In the genomic region with DNA sequence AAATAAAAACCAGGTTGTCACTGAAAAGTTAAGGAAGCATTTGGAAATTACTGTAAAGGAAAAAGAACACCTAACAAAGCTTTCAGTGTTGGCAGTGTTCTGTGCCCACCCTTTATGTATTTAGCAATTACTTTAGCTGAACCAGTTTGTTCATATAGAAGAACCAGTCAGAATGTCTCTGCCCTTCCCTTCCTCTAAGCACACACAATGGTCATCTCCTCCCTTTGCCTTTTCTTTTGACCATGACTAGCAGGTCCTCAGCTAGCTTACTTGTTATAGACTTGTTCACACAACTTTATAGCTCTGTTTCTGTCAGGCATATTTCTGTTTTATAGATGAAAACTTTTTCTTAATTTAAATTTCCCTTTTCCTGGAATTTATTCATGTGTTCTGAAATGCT, we compare ENCODE assay signal across 22 cellular contexts. TPM values are rescaled to one million over a fixed set of nuclear protein-coding genes. Genes with fewer than 3 reads are reported as not detected.
DNase-seq lines count a peak whose midpoint lies in the region; ATAC-seq and TF ChIP-seq lines count a peak whose summit lies in the region.
"Had no signal": no experiment of that assay in that cellular context is flagged by ENCODE, and none has a peak within 500 bp of the region (broad histone marks: within the 10 kb centered on the region; RNA-seq: fewer than 3 reads in every experiment).

No MANE protein-coding gene starts in this region.

- DNase-seq in MCF 10A (ENCODE audit: unreplicated experiment) (no peak), breast epithelium (ENCODE audit: low spot score in 2 of 2) (no peak), epithelial cell of esophagus (ENCODE audit: low read depth) (peak; percentile 21), osteocyte (ENCODE audit: extremely low spot score, unreplicated experiment) (no peak), OCI-M1 (lab: John Stamatoyannopoulos, UW) (no peak), upper lobe of right lung (no peak)
- DNase-seq: activated CD4-positive, CD25-positive, alpha-beta regulatory T cell treated with anti-CD3 and anti-CD28 coated beads, Interleukin-2, amount 50 U/mL, for 72 hours; activated naive CD8-positive, alpha-beta T cell treated with anti-CD3 and anti-CD28 coated beads for 36 hours; DMS79; H7; NCI-H1930; NCI-H2227 treated with DMSO at 0.1 percent for 48 hours; NCI-H82; T1000 had no signal

- H3K4me1 ChIP-seq in breast epithelium (peaks cover 0 to 16% of the 10 kb centered on the region in 2 donors), OCI-LY1 (ENCODE audit: insufficient read depth, low read length, severe bottlenecking) (peaks cover 48% of the 10 kb centered on the region), upper lobe of right lung (peaks cover 26% of the 10 kb centered on the region)

- CTCF ChIA-PET in MCF 10A (lab: Yijun Ruan, JAX), result interaction anchor here (1.2 kb wide), 1 partner anchor 46 kb away, joined by 3 read pairs; no protein-coding TSS in a partner anchor

- H3K79me2 ChIP-seq in OCI-LY1 (ENCODE audit: insufficient read depth, low read length), result peaks cover 45% of the 10 kb centered on the region

- H3K27me3 Mint-ChIP-seq in MCF 10A (ENCODE audit: insufficient read depth, unreplicated experiment), result no peaks in the 10 kb centered on the region
- H3K27me3 Mint-ChIP-seq in osteocyte (ENCODE audit: unreplicated experiment), result no peaks in the 10 kb centered on the region
- H3K27me3 Mint-ChIP-seq: activated naive CD8-positive, alpha-beta T cell treated with anti-CD3 and anti-CD28 coated beads for 36 hours had no signal

- TF ChIP-seq CTCF in MCF 10A (IDR thresholded peaks at IDR 0.05; ENCODE audit: unreplicated experiment), result no peak
- no peak for TF ChIP-seq CTCF in breast epithelium (IDR thresholded peaks at IDR 0.05)
- no peak for TF ChIP-seq CTCF in OCI-LY1 (IDR thresholded peaks at IDR 0.05; ENCODE audit: low read length)
- no peak for TF ChIP-seq CTCF in epithelial cell of esophagus (IDR thresholded peaks at IDR 0.05; ENCODE audit: insufficient read depth, low read depth, low read length, missing control alignments)
- TF ChIP-seq CTCF in osteocyte (IDR thresholded peaks at IDR 0.05), result no peak
- TF ChIP-seq CTCF in upper lobe of right lung (IDR thresholded peaks at IDR 0.05), result no peak

- H4K20me1 ChIP-seq in OCI-LY1 (ENCODE audit: insufficient read depth, low read length), result no peaks in the 10 kb centered on the region

- H3K4me1 Mint-ChIP-seq in MCF 10A (ENCODE audit: insufficient read depth, unreplicated experiment) (peaks cover 32% of the 10 kb centered on the region), osteocyte (ENCODE audit: unreplicated experiment) (peaks cover 41% of the 10 kb centered on the region)

- H3K27ac ChIP-seq in breast epithelium, result no peak overlapping the region
- peak overlapping the region; percentile 8 for H3K27ac ChIP-seq in OCI-LY1 (ENCODE audit: low read depth, low read length, poor library complexity, severe bottlenecking)
- no peak overlapping the region for H3K27ac ChIP-seq in upper lobe of right lung
- H3K27ac ChIP-seq: KMS-11, SK-N-MC, thoracic aorta had no signal

- H3K36me3 ChIP-seq in breast epithelium (no peaks in the 10 kb centered on the region), OCI-LY1 (ENCODE audit: insufficient read depth, low read length) (no peaks in the 10 kb centered on the region), upper lobe of right lung (no peaks in the 10 kb centered on the region)
- H3K36me3 ChIP-seq: right atrium auricular region, thoracic aorta had no signal

- H3F3A ChIP-seq in OCI-LY1 (ENCODE audit: insufficient read depth, low read length), result no peaks in the 10 kb centered on the region; the same call in 1 of the 2 replicates

- H3K9me2 ChIP-seq in OCI-LY1 (ENCODE audit: low read depth, low read length), result no peaks in the 10 kb centered on the region

- H3K27me3 ChIP-seq in breast epithelium, result no peaks in the 10 kb centered on the region
- H3K27me3 ChIP-seq in OCI-LY1 (ENCODE audit: insufficient read depth, low read length), result no peaks in the 10 kb centered on the region
- H3K27me3 ChIP-seq in upper lobe of right lung, result no peaks in the 10 kb centered on the region
- H3K27me3 ChIP-seq: right atrium auricular region had no signal

- no peaks in the 10 kb centered on the region for H3K9me3 Mint-ChIP-seq in MCF 10A (ENCODE audit: unreplicated experiment)
- H3K9me3 Mint-ChIP-seq in osteocyte (ENCODE audit: unreplicated experiment), result no peaks in the 10 kb centered on the region
- H3K9me3 Mint-ChIP-seq: activated naive CD8-positive, alpha-beta T cell treated with anti-CD3 and anti-CD28 coated beads for 36 hours; activated T-helper 1 cell treated with anti-CD3 and anti-CD28 coated beads, Interleukin-12 subunit alpha, Interleukin-12 subunit beta, Interleukin-2, Interleukin-4 antibody, amounts not matched to agents 30 ng/mL and 10 ng/mL and 1 ng/mL, durations not matched to agents 14 hours and 24 hours and 36 hours had no signal

- H3K4me3 Mint-ChIP-seq in MCF 10A (ENCODE audit: unreplicated experiment), result no peak overlapping the region
- H3K4me3 Mint-ChIP-seq in osteocyte (ENCODE audit: unreplicated experiment), result no peak overlapping the region
- H3K4me3 Mint-ChIP-seq: activated naive CD8-positive, alpha-beta T cell treated with anti-CD3 and anti-CD28 coated beads for 36 hours; activated T-helper 1 cell treated with anti-CD3 and anti-CD28 coated beads, Interleukin-12 subunit alpha, Interleukin-12 subunit beta, Interleukin-2, Interleukin-4 antibody, amounts not matched to agents 30 ng/mL and 10 ng/mL and 1 ng/mL, durations not matched to agents 14 hours and 24 hours and 36 hours; CD14-positive monocyte had no signal

- no TSS peak for BruUV-seq in MCF 10A (replicated peaks; lab: Mats Ljungman, UMichigan)

- no peak overlapping the region for H2AFZ ChIP-seq in OCI-LY1 (ENCODE audit: low read length)

- ATAC-seq in HG02678 (IDR thresholded peaks at IDR 0.05; ENCODE audit: unreplicated experiment), result no peak
- ATAC-seq in upper lobe of right lung, result no peak

- POLR2A ChIA-PET in MCF 10A (lab: Yijun Ruan, JAX), result interaction anchor here (0.6 to 2.6 kb wide), 8 partner anchors 8 to 138 kb away, joined by 3 to 12 read pairs (median 3); no protein-coding TSS in a partner anchor

- no peak overlapping the region for H3K4me3 ChIP-seq in breast epithelium
- H3K4me3 ChIP-seq in OCI-LY1 (ENCODE audit: low read depth, low read length, poor library complexity, severe bottlenecking), result peak overlapping the region; percentile 15
- no peak overlapping the region for H3K4me3 ChIP-seq in epithelial cell of esophagus (ENCODE audit: low read length)
- no peak overlapping the region for H3K4me3 ChIP-seq in upper lobe of right lung
- H3K4me3 ChIP-seq: right atrium auricular region, SK-N-MC, thoracic aorta had no signal

- peak overlapping the region; percentile 30; the same call in 1 of the 2 replicates for H3K9ac ChIP-seq in OCI-LY1 (ENCODE audit: low read length)
- H3K9ac ChIP-seq: KMS-11 had no signal

- TF ChIP-seq POLR2A in breast epithelium (IDR thresholded peaks at IDR 0.05), result no peak

- H3K36me3 Mint-ChIP-seq in MCF 10A (ENCODE audit: insufficient read depth, unreplicated experiment) (no peaks in the 10 kb centered on the region), osteocyte (ENCODE audit: unreplicated experiment) (no peaks in the 10 kb centered on the region)
- H3K36me3 Mint-ChIP-seq: CD14-positive monocyte had no signal

- intact Hi-C loops in MCF 10A (cut with micrococcal nuclease) (no loop called here), breast epithelium (cut with DNase I; ENCODE audit: low total_unique reads) (no loop called here), upper lobe of right lung (cut with DNase I) (no loop called here)

- H3K4me2 ChIP-seq in OCI-LY1 (ENCODE audit: low read length), result peak overlapping the region; percentile 41
- H3K4me2 ChIP-seq: KMS-11 had no signal

- H3K9me3 ChIP-seq in breast epithelium (no peaks in the 10 kb centered on the region), OCI-LY1 (ENCODE audit: low read length) (no peaks in the 10 kb centered on the region), upper lobe of right lung (no peaks in the 10 kb centered on the region)
- H3K9me3 ChIP-seq: right atrium auricular region, thoracic aorta had no signal

- peak overlapping the region; percentile 71 for H3K27ac Mint-ChIP-seq in MCF 10A (ENCODE audit: low read depth, unreplicated experiment)
- peak overlapping the region; percentile 25 for H3K27ac Mint-ChIP-seq in osteocyte (ENCODE audit: unreplicated experiment)
- H3K27ac Mint-ChIP-seq: activated naive CD8-positive, alpha-beta T cell treated with anti-CD3 and anti-CD28 coated beads for 36 hours; activated T-helper 1 cell treated with anti-CD3 and anti-CD28 coated beads, Interleukin-12 subunit alpha, Interleukin-12 subunit beta, Interleukin-2, Interleukin-4 antibody, amounts not matched to agents 30 ng/mL and 10 ng/mL and 1 ng/mL, durations not matched to agents 14 hours and 24 hours and 36 hours; CD14-positive monocyte had no signal

RNA-seq across cellular contexts. Expression of a gene that starts 59.6 kb away (rescaled TPM):
- total RNA-seq in MCF 10A (2022) (65.7 and 92.9 TPM in 2 replicates), breast epithelium (100 to 1,000 TPM; 198 to 331 (median 259) TPM), osteocyte (146 and 161 TPM in 2 replicates), upper lobe of right lung (450 TPM)
